ENCODE assay signal across 11 cellular contexts in genomic region chr10:77855404-77856155, GRCh38.
"Had no signal": no experiment of that assay in that cellular context is flagged by ENCODE, and none has a peak within 500 bp of the region (broad histone marks: within the 10 kb centered on the region; RNA-seq: fewer than 3 reads in every experiment).

No MANE protein-coding gene starts in this region.

- H3K36me3 ChIP-seq: neutrophil had no signal

- H3K4me3 Mint-ChIP-seq: activated CD8-positive, alpha-beta T cell treated with anti-CD3 and anti-CD28 coated beads, Interleukin-2, amount 10 ng/mL, durations not matched to agents 7 days and 5 days; activated naive CD8-positive, alpha-beta T cell treated with anti-CD3 and anti-CD28 coated beads, Interleukin-2, amount 50 U/mL, for 24 hours; activated T-helper 1 cell treated with anti-CD3 and anti-CD28 coated beads, Interleukin-12 subunit alpha, Interleukin-12 subunit beta, Interleukin-2, Interleukin-4 antibody, amounts not matched to agents 30 ng/mL and 10 ng/mL and 1 ng/mL, durations not matched to agents 14 hours and 24 hours and 36 hours; naive thymus-derived CD4-positive, alpha-beta T cell had no signal

- H3K27me3 ChIP-seq: neutrophil had no signal

- H3K4me3 ChIP-seq: lung had no signal

- ATAC-seq: activated CD8-positive, alpha-beta T cell treated with anti-CD3 and anti-CD28 coated beads, Interleukin-2, amount 10 ng/mL, durations not matched to agents 7 days and 5 days; activated naive CD8-positive, alpha-beta T cell treated with anti-CD3 and anti-CD28 coated beads, Interleukin-2, amount 50 U/mL, for 24 hours; naive thymus-derived CD4-positive, alpha-beta T cell had no signal

- H3K9me3 ChIP-seq: neutrophil had no signal

- H3K4me1 Mint-ChIP-seq: activated naive CD8-positive, alpha-beta T cell treated with anti-CD3 and anti-CD28 coated beads, Interleukin-2, amount 50 U/mL, for 24 hours; naive thymus-derived CD4-positive, alpha-beta T cell had no signal

- DNase-seq: activated CD4-positive, alpha-beta T cell treated with anti-CD3 and anti-CD28 coated beads for 4 hours; activated CD8-positive, alpha-beta T cell treated with anti-CD3 and anti-CD28 coated beads, Interleukin-2, amount 10 ng/mL, durations not matched to agents 7 days and 5 days; activated naive CD4-positive, alpha-beta T cell; activated naive CD8-positive, alpha-beta T cell treated with anti-CD3 and anti-CD28 coated beads, Interleukin-2, amount 50 U/mL, for 24 hours; naive thymus-derived CD4-positive, alpha-beta T cell; stimulated activated naive CD4-positive, alpha-beta T cell treated with Interleukin-2 at 50 U/mL for 16 hours; T-helper 9 cell; WERI-Rb-1 had no signal

- H3K36me3 Mint-ChIP-seq: naive thymus-derived CD4-positive, alpha-beta T cell had no signal

- H3K27me3 Mint-ChIP-seq: naive thymus-derived CD4-positive, alpha-beta T cell had no signal

- H3K27ac Mint-ChIP-seq: activated CD8-positive, alpha-beta T cell treated with anti-CD3 and anti-CD28 coated beads, Interleukin-2, amount 10 ng/mL, durations not matched to agents 7 days and 5 days; activated naive CD8-positive, alpha-beta T cell treated with anti-CD3 and anti-CD28 coated beads, Interleukin-2, amount 50 U/mL, for 24 hours; activated T-helper 1 cell treated with anti-CD3 and anti-CD28 coated beads, Interleukin-12 subunit alpha, Interleukin-12 subunit beta, Interleukin-2, Interleukin-4 antibody, amounts not matched to agents 30 ng/mL and 10 ng/mL and 1 ng/mL, durations not matched to agents 14 hours and 24 hours and 36 hours had no signal

- H3K27ac ChIP-seq: neutrophil, WERI-Rb-1 had no signal

- H3K9me3 Mint-ChIP-seq: activated naive CD8-positive, alpha-beta T cell treated with anti-CD3 and anti-CD28 coated beads, Interleukin-2, amount 50 U/mL, for 24 hours; activated T-helper 1 cell treated with anti-CD3 and anti-CD28 coated beads, Interleukin-12 subunit alpha, Interleukin-12 subunit beta, Interleukin-2, Interleukin-4 antibody, amounts not matched to agents 30 ng/mL and 10 ng/mL and 1 ng/mL, durations not matched to agents 14 hours and 24 hours and 36 hours had no signal
